In the genomic region with DNA sequence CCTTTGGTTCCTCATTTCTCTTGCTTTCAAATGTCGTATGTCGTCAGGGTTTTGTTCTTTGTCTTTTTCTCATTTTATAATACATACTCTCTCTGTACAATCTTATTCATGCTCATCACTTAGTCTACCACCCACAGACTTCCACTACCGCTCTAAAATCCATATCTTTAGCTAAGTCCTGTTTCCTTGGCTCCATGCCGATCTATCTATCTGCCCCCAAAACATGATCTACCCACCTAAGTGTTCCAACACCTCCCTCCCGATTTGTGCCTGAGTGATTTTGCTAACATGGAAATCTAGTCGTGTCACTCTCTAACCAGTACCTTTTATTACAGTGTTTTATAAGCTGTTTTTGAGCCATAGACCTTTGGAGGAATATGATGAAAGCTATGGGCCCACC, we compare ENCODE assay signal across 33 cellular contexts.
"Had no signal": no experiment of that assay in that cellular context is flagged by ENCODE, and none has a peak within 500 bp of the region (broad histone marks: within the 10 kb centered on the region; RNA-seq: fewer than 3 reads in every experiment).

No MANE protein-coding gene starts in this region.

- H3K27ac Mint-ChIP-seq: activated B cell treated with CpG ODN at 0.5 μM for 24 hours; activated CD4-positive, alpha-beta memory T cell treated with anti-CD3 and anti-CD28 coated beads for 36 hours; activated CD4-positive, alpha-beta T cell treated with anti-CD3 and anti-CD28 coated beads, Interleukin-2, amount 10 ng/mL, durations not matched to agents 24 days and 14 days; activated CD8-positive, alpha-beta T cell treated with anti-CD3 and anti-CD28 coated beads for 36 hours; activated naive CD4-positive, alpha-beta T cell treated with anti-CD3 and anti-CD28 coated beads for 36 hours; activated naive CD8-positive, alpha-beta T cell treated with anti-CD3 and anti-CD28 coated beads, Interleukin-2, amount 10 ng/mL, durations not matched to agents 7 days and 5 days; activated T-helper 17 cell treated with anti-CD3 and anti-CD28 coated beads, Interleukin-2, amount 50 U/mL, for 72 hours; brain; T-helper 1 cell treated with Interleukin-12 subunit alpha and Interleukin-12 subunit beta and Interleukin-4 antibody, amounts not matched to agents 30 μg/mL and 1 μg/mL, for 36 hours; T-helper 2 cell treated with Interferon-gamma antibody and Interleukin-4, amounts not matched to agents 5 μg/mL and 100 μg/mL, for 36 hours had no signal

- ATAC-seq: activated CD8-positive, alpha-beta T cell treated with anti-CD3 and anti-CD28 coated beads for 36 hours; activated naive CD4-positive, alpha-beta T cell treated with anti-CD3 and anti-CD28 coated beads, Interleukin-2, amount 50 U/mL, for 72 hours; activated T-cell treated with anti-CD3 and anti-CD28 coated beads, Interleukin-2, amount 50 U/mL, for 4 hours; activated T-cell treated with anti-CD3 and anti-CD28 coated beads, Interleukin-2, amount 50 U/mL, for 72 hours; activated T-helper 17 cell treated with anti-CD3 and anti-CD28 coated beads, Interleukin-2, amount 50 U/mL, for 72 hours had no signal

- H3K4me3 Mint-ChIP-seq: activated B cell treated with CpG ODN at 0.5 μM for 24 hours; activated CD4-positive, alpha-beta memory T cell treated with anti-CD3 and anti-CD28 coated beads for 36 hours; activated CD4-positive, alpha-beta T cell treated with anti-CD3 and anti-CD28 coated beads, Interleukin-2, amount 10 ng/mL, durations not matched to agents 24 days and 14 days; activated CD8-positive, alpha-beta T cell treated with anti-CD3 and anti-CD28 coated beads for 36 hours; activated naive CD4-positive, alpha-beta T cell treated with anti-CD3 and anti-CD28 coated beads for 36 hours; activated naive CD8-positive, alpha-beta T cell treated with anti-CD3 and anti-CD28 coated beads, Interleukin-2, amount 10 ng/mL, durations not matched to agents 7 days and 5 days; activated T-cell treated with anti-CD3 and anti-CD28 coated beads, Interleukin-2, amount 50 U/mL, for 4 hours; activated T-cell treated with anti-CD3 and anti-CD28 coated beads, Interleukin-2, amount 50 U/mL, for 72 hours; activated T-helper 1 cell treated with anti-CD3 and anti-CD28 coated beads, Interleukin-12 subunit alpha, Interleukin-12 subunit beta, Interleukin-2, Interleukin-4 antibody, amounts not matched to agents 30 ng/mL and 10 ng/mL and 1 ng/mL, durations not matched to agents 14 hours and 24 hours and 36 hours; activated T-helper 17 cell treated with anti-CD3 and anti-CD28 coated beads, Interleukin-2, amount 50 U/mL, for 72 hours; brain; central memory CD8-positive, alpha-beta T cell; T-helper 1 cell treated with Interleukin-12 subunit alpha and Interleukin-12 subunit beta and Interleukin-4 antibody, amounts not matched to agents 30 μg/mL and 1 μg/mL, for 36 hours; T-helper 2 cell treated with Interferon-gamma antibody and Interleukin-4, amounts not matched to agents 5 μg/mL and 100 μg/mL, for 36 hours had no signal

- H3K27me3 Mint-ChIP-seq: activated B cell treated with CpG ODN at 0.5 μM for 24 hours; activated CD4-positive, alpha-beta memory T cell treated with anti-CD3 and anti-CD28 coated beads for 36 hours; activated CD4-positive, alpha-beta T cell treated with anti-CD3 and anti-CD28 coated beads, Interleukin-2, amount 10 ng/mL, durations not matched to agents 24 days and 14 days; activated CD8-positive, alpha-beta T cell treated with anti-CD3 and anti-CD28 coated beads for 36 hours; activated naive CD8-positive, alpha-beta T cell treated with anti-CD3 and anti-CD28 coated beads, Interleukin-2, amount 10 ng/mL, durations not matched to agents 7 days and 5 days; activated T-helper 17 cell treated with anti-CD3 and anti-CD28 coated beads, Interleukin-2, amount 50 U/mL, for 72 hours; central memory CD8-positive, alpha-beta T cell had no signal

- H3K4me1 Mint-ChIP-seq: activated B cell treated with CpG ODN at 0.5 μM for 24 hours; activated naive CD8-positive, alpha-beta T cell treated with anti-CD3 and anti-CD28 coated beads, Interleukin-2, amount 10 ng/mL, durations not matched to agents 7 days and 5 days; activated T-helper 17 cell treated with anti-CD3 and anti-CD28 coated beads, Interleukin-2, amount 50 U/mL, for 72 hours; brain; central memory CD8-positive, alpha-beta T cell had no signal

- H3K9me3 Mint-ChIP-seq: activated B cell treated with CpG ODN at 0.5 μM for 24 hours; activated CD4-positive, alpha-beta memory T cell treated with anti-CD3 and anti-CD28 coated beads for 36 hours; activated CD4-positive, alpha-beta T cell treated with anti-CD3 and anti-CD28 coated beads, Interleukin-2, amount 10 ng/mL, durations not matched to agents 24 days and 14 days; activated CD8-positive, alpha-beta T cell treated with anti-CD3 and anti-CD28 coated beads for 36 hours; activated naive CD4-positive, alpha-beta T cell treated with anti-CD3 and anti-CD28 coated beads for 36 hours; activated naive CD4-positive, alpha-beta T cell treated with anti-CD3 and anti-CD28 coated beads, Interleukin-2, amount 50 U/mL, for 72 hours; activated naive CD8-positive, alpha-beta T cell treated with anti-CD3 and anti-CD28 coated beads, Interleukin-2, amount 10 ng/mL, durations not matched to agents 7 days and 5 days; activated T-cell treated with anti-CD3 and anti-CD28 coated beads, Interleukin-2, amount 50 U/mL, for 4 hours; activated T-cell treated with anti-CD3 and anti-CD28 coated beads, Interleukin-2, amount 50 U/mL, for 72 hours; activated T-helper 1 cell treated with anti-CD3 and anti-CD28 coated beads, Interleukin-12 subunit alpha, Interleukin-12 subunit beta, Interleukin-2, Interleukin-4 antibody, amounts not matched to agents 30 ng/mL and 10 ng/mL and 1 ng/mL, durations not matched to agents 14 hours and 24 hours and 36 hours; activated T-helper 17 cell treated with anti-CD3 and anti-CD28 coated beads, Interleukin-2, amount 50 U/mL, for 72 hours; central memory CD8-positive, alpha-beta T cell; T-helper 1 cell treated with Interleukin-12 subunit alpha and Interleukin-12 subunit beta and Interleukin-4 antibody, amounts not matched to agents 30 μg/mL and 1 μg/mL, for 36 hours; T-helper 2 cell treated with Interferon-gamma antibody and Interleukin-4, amounts not matched to agents 5 μg/mL and 100 μg/mL, for 36 hours had no signal

- DNase-seq: activated B cell treated with CpG ODN at 0.5 μM for 24 hours; activated CD4-positive, alpha-beta memory T cell treated with anti-CD3 and anti-CD28 coated beads for 36 hours; activated CD4-positive, alpha-beta T cell treated with anti-CD3 and anti-CD28 coated beads for 4 hours; activated CD4-positive, alpha-beta T cell treated with anti-CD3 and anti-CD28 coated beads, Interleukin-2, amount 10 ng/mL, durations not matched to agents 24 days and 14 days; activated CD4-positive, alpha-beta T cell treated with anti-CD3 and anti-CD28 coated beads, Interleukin-2, amount 50 U/mL, for 1 hour; activated CD4-positive, alpha-beta T cell treated with anti-CD3 and anti-CD28 coated beads, Interleukin-2, amount 50 U/mL, for 4 hours; activated CD4-positive, CD25-positive, alpha-beta regulatory T cell treated with anti-CD3 and anti-CD28 coated beads, Interleukin-2, amount 50 U/mL, for 72 hours; activated CD8-positive, alpha-beta memory T cell treated with anti-CD3 and anti-CD28 coated beads, Interleukin-2, amount 50 U/mL, for 4 hours; activated CD8-positive, alpha-beta T cell treated with anti-CD3 and anti-CD28 coated beads for 36 hours; activated effector memory CD4-positive, alpha-beta T cell treated with anti-CD3 and anti-CD28 coated beads, Interleukin-2, amount 50 U/mL, for 16 hours; activated gamma-delta T cell treated with Interleukin-2 at 50 U/mL for 16 hours; activated naive CD4-positive, alpha-beta T cell; activated naive CD4-positive, alpha-beta T cell treated with anti-CD3 and anti-CD28 coated beads for 36 hours; activated naive CD4-positive, alpha-beta T cell treated with anti-CD3 and anti-CD28 coated beads, Interleukin-2, amount 50 U/mL, for 16 hours; activated naive CD8-positive, alpha-beta T cell treated with anti-CD3 and anti-CD28 coated beads, Interleukin-2, amount 10 ng/mL, durations not matched to agents 7 days and 5 days; activated T-cell treated with anti-CD3 and anti-CD28 coated beads for 4 hours; activated T-cell treated with anti-CD3 and anti-CD28 coated beads, Interleukin-2, amount 50 U/mL, for 1 hour; activated T-cell treated with anti-CD3 and anti-CD28 coated beads, Interleukin-2, amount 50 U/mL, for 4 hours; activated T-cell treated with anti-CD3 and anti-CD28 coated beads, Interleukin-2, amount 50 U/mL, for 72 hours; adrenal gland; amniotic stem cell; aorta; cerebellar nuclear complex; T-helper 1 cell; T-helper 2 cell; T-helper 9 cell had no signal
